8 cellular contexts compared by ENCODE assay signal in the genomic region with DNA sequence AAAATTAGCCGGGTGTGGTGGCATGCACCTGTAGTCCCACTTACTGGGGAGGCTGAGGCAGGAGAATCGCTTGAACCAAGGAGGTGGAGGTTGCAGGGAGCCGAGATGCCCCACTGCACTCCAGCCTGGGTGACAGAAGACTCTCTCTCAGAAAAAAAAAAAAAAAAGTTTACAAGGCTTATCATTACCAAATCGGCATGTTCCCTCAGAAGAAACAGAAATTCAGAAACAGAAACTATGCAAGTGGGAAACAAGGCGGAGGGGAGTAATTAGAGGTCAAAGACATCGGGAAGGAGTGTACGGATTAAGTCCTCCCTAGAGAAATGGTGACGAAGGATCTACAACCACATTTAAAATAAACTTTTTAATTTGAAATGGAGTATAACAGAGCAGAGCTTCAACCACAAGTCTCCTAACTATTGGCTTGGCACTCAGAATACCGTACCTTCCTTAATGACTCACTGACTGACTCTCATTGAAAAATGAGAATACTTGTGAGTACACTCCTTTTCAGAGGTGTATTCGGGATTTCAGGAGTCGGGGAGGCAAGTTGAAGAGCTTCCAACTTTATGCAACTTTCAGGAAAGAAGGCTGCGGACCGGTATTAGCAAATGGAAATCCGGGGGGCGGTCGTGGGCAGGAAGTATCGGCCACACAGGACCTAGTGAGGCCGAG. TPM values are rescaled to one million over a fixed set of nuclear protein-coding genes. Genes with fewer than 3 reads are reported as not detected.
DNase-seq lines count a peak whose midpoint lies in the region; ATAC-seq and TF ChIP-seq lines count a peak whose summit lies in the region.

No MANE protein-coding gene starts in this region.

- H3K9me3 ChIP-seq in CD4-positive, alpha-beta T cell (ENCODE audit: control insufficient read depth, low read length) = no peaks in the 10 kb centered on the region
- no peaks in the 10 kb centered on the region for H3K9me3 ChIP-seq in OCI-LY7 (ENCODE audit: low read length)
- no peaks in the 10 kb centered on the region for H3K9me3 ChIP-seq in colonic mucosa
- no peaks in the 10 kb centered on the region for H3K9me3 ChIP-seq in lung (ENCODE audit: control insufficient read depth in 2 of 2, insufficient read depth in 1 of 2, low read length in 1 of 2)
- H3K9me3 ChIP-seq in thymus (ENCODE audit: control insufficient read depth) = no peaks in the 10 kb centered on the region

- H3K79me2 ChIP-seq in OCI-LY7 (ENCODE audit: insufficient read depth, low read depth, low read length) = no peaks in the 10 kb centered on the region

- peak overlapping the region; percentile 74 for H3K27ac ChIP-seq in CD4-positive, alpha-beta T cell (ENCODE audit: low read depth, low read length)
- H3K27ac ChIP-seq in OCI-LY7 (ENCODE audit: low read depth, low read length, poor library complexity, severe bottlenecking) = peak overlapping the region; percentile 31
- H3K27ac ChIP-seq in colonic mucosa = peak overlapping the region; percentile 99
- H3K27ac ChIP-seq in lung (ENCODE audit: low read depth in 1 of 2, low read length in 1 of 2) = peak overlapping the region; percentile 97 to 98
- peak overlapping the region; percentile 95 for H3K27ac ChIP-seq in thymus (ENCODE audit: low read depth)

- peak overlapping the region; percentile 95 to 100 for H3K9ac ChIP-seq in colonic mucosa (ENCODE audit: low read depth in 2 of 2, low read length in 2 of 2)

- peak overlapping the region; percentile 92 for H2AFZ ChIP-seq in OCI-LY7 (ENCODE audit: low read length)

- H3K27me3 Mint-ChIP-seq in CD4-positive, alpha-beta T cell = no peaks in the 10 kb centered on the region

- H4K20me1 ChIP-seq in OCI-LY7 (ENCODE audit: insufficient read depth, low read length) = no peaks in the 10 kb centered on the region

- peak overlapping the region; percentile 95 for H3K27ac Mint-ChIP-seq in CD4-positive, alpha-beta T cell

- WGBS in lung, 2 donors = 13 to 14% methylated on average over 18 of the region's 18 CpGs
- 23% methylated on average over 18 of the region's 18 CpGs for WGBS in thymus

- H3K4me3 ChIP-seq in OCI-LY7 (ENCODE audit: low read depth, low read length, poor library complexity, severe bottlenecking) = peak overlapping the region; percentile 86
- H3K4me3 ChIP-seq in colonic mucosa = peak overlapping the region; percentile 82
- peak overlapping the region; percentile 80 for H3K4me3 ChIP-seq in lung
- peak overlapping the region; percentile 69 for H3K4me3 ChIP-seq in thymus (ENCODE audit: low read length)

- intact Hi-C loops in CD4-positive, alpha-beta T cell (cut with DNase I, micrococcal nuclease) = loop anchor here (1.0 to 5.0 kb wide), 5 partner anchors 67 to 474 kb away; a partner anchor contains a TSS
- intact Hi-C loops in OCI-LY7 (cut with micrococcal nuclease; ENCODE audit: unreplicated experiment) = loop anchor here (2.0 to 5.0 kb wide), 3 partner anchors 66 to 131 kb away; a partner anchor contains a TSS
- intact Hi-C loops in colonic mucosa (cut with DNase I) = no loop called here

- no peak for TF ChIP-seq CTCF in CD4-positive, alpha-beta T cell (IDR thresholded peaks at IDR 0.05)
- TF ChIP-seq CTCF in OCI-LY7 (conservative IDR thresholded peaks at IDR 0.05; ENCODE audit: low read length) = no peak
- TF ChIP-seq CTCF in colonic mucosa (IDR thresholded peaks at IDR 0.05) = no peak
- TF ChIP-seq CTCF in lung (IDR thresholded peaks at IDR 0.05; ENCODE audit: control extremely low read depth, extremely low read depth) = no peak

- H3K9me3 Mint-ChIP-seq in CD4-positive, alpha-beta T cell = no peaks in the 10 kb centered on the region

- peaks cover 5% of the 10 kb centered on the region for H3K36me3 Mint-ChIP-seq in CD4-positive, alpha-beta T cell (ENCODE audit: low read depth)

- CTCF ChIA-PET in CD4-positive, alpha-beta T cell (lab: Charles Lee) = interaction anchor here (1.2 kb wide), 2 partner anchors 17 to 68 kb away, joined by 3 read pairs; a partner anchor contains a TSS
- CTCF ChIA-PET in OCI-LY7 (lab: Charles Lee; ENCODE audit: unreplicated experiment) = no interaction called here

- POLR2A ChIA-PET in CD4-positive, alpha-beta T cell (lab: Charles Lee) = interaction anchor here (1.0 to 1.5 kb wide), 7 partner anchors 11 to 960 kb away, joined by 3 to 14 read pairs (median 4); a partner anchor contains a TSS
- POLR2A ChIA-PET in OCI-LY7 (lab: Charles Lee) = no interaction called here

- peak; percentile 30 for ATAC-seq in CD4-positive, alpha-beta T cell (ENCODE audit: poor library complexity)
- ATAC-seq in GM21526 (IDR thresholded peaks at IDR 0.05; ENCODE audit: low FRiP score, unreplicated experiment) (peak; percentile 14), lung (ENCODE audit: insufficient read depth, low FRiP score) (peak; percentile 13), GM21786 (IDR thresholded peaks at IDR 0.05; ENCODE audit: unreplicated experiment) (no peak)

- BruUV-seq in OCI-LY7 (replicated peaks; lab: Mats Ljungman, UMichigan) = TSS peak; percentile 49

- H3K4me1 Mint-ChIP-seq in CD4-positive, alpha-beta T cell (ENCODE audit: low read depth) = peaks cover 22% of the 10 kb centered on the region

- no peaks in the 10 kb centered on the region for H3K36me3 ChIP-seq in OCI-LY7 (ENCODE audit: insufficient read depth, low read length)
- H3K36me3 ChIP-seq in colonic mucosa = no peaks in the 10 kb centered on the region
- H3K36me3 ChIP-seq in lung (ENCODE audit: control insufficient read depth in 2 of 2, insufficient read depth in 2 of 2, low read length in 2 of 2) = peaks cover 0 to 3% of the 10 kb centered on the region in 2 donors
- H3K36me3 ChIP-seq in thymus (ENCODE audit: control insufficient read depth, insufficient read depth) = no peaks in the 10 kb centered on the region

- H3K9me2 ChIP-seq in OCI-LY7 (ENCODE audit: insufficient read depth, low read length) = no peaks in the 10 kb centered on the region

- peak overlapping the region; percentile 98 for H3K4me3 Mint-ChIP-seq in CD4-positive, alpha-beta T cell

- peak overlapping the region; percentile 88 for H3K4me2 ChIP-seq in OCI-LY7 (ENCODE audit: low read length)

- H3K27me3 ChIP-seq in CD4-positive, alpha-beta T cell (ENCODE audit: control insufficient read depth, insufficient read depth, low read length) = no peaks in the 10 kb centered on the region
- no peaks in the 10 kb centered on the region for H3K27me3 ChIP-seq in colonic mucosa
- no peaks in the 10 kb centered on the region for H3K27me3 ChIP-seq in lung (ENCODE audit: control insufficient read depth, insufficient read depth)
- H3K27me3 ChIP-seq in thymus (ENCODE audit: control insufficient read depth, insufficient read depth) = no peaks in the 10 kb centered on the region

- no peak for DNase-seq in CD4-positive, alpha-beta T cell
- DNase-seq in OCI-LY7 (ENCODE audit: low spot score) (no peak), colonic mucosa (no peak), lung (ENCODE audit: low spot score) (no peak)
- DNase-seq in activated CD4-positive, alpha-beta T cell treated with anti-CD3 and anti-CD28 coated beads for 4 hours = no peak

- H3K4me1 ChIP-seq in OCI-LY7 (ENCODE audit: insufficient read depth, low read length, poor library complexity, severe bottlenecking) (peaks cover 3% of the 10 kb centered on the region), colonic mucosa (no peaks in the 10 kb centered on the region), lung (ENCODE audit: control insufficient read depth in 2 of 2, insufficient read depth in 2 of 2, low read length in 2 of 2) (peaks cover 0 to 4% of the 10 kb centered on the region in 2 donors), thymus (ENCODE audit: control insufficient read depth, insufficient read depth, low read length) (peaks cover 6% of the 10 kb centered on the region)

RNA-seq across cellular contexts. Expression of a gene that starts 0.9 kb away (rescaled TPM):
- 1 to 10 TPM; 5.5 to 7.1 TPM for total RNA-seq in CD4-positive, alpha-beta T cell
- 7.5 and 7.8 TPM in 2 replicates for total RNA-seq in OCI-LY7 (2014; rRNA removed; shearing (Covaris generic))
- 18.1 and 20.8 TPM in 2 replicates for total RNA-seq in OCI-LY7 (2022)
- 100 to 1,000 TPM; 130 to 153 TPM for total RNA-seq in colonic mucosa
- 10 to 100 TPM; 11.9 to 18.4 TPM for total RNA-seq in lung
- polyA plus RNA-seq in lung = 1 to 10 TPM; 5.5 to 6.6 TPM
- 6.2 TPM for polyA plus RNA-seq in thymus

RNA-seq across cellular contexts. Expression of a gene that starts 1.0 kb away (rescaled TPM):
- total RNA-seq in CD4-positive, alpha-beta T cell = 1 to 10 TPM; 1.8 to 2.4 TPM
- total RNA-seq in OCI-LY7 (2014; rRNA removed; shearing (Covaris generic)) = 1.7 and 2.9 TPM in 2 replicates
- total RNA-seq in OCI-LY7 (2022) = 3.2 and 3.9 TPM in 2 replicates
- total RNA-seq in colonic mucosa = 1 to 10 TPM; 1.4 to 2.8 TPM
- 10 to 100 TPM; 12.8 to 23.1 TPM for total RNA-seq in lung
- polyA plus RNA-seq in lung = 1 to 10 TPM; 6.6 to 8.0 TPM
- polyA plus RNA-seq in thymus = 5.1 TPM

Comparison
In these comparisons a context has a peak if more than half of its experiments do, and no peak if none do; other contexts are left out.
1. H3K27ac ChIP-seq: peak in every context shown above with its lines; median percentile 99 in colonic mucosa; 98 in lung; 95 in thymus; 74 in CD4-positive, alpha-beta T cell; 31 in OCI-LY7.
2. RNA of a gene that starts 0.9 kb away (total RNA-seq): 130 to 153 TPM in colonic mucosa; 11.9 to 18.4 TPM in lung, 7.5 to 20.8 TPM in OCI-LY7 and 5.5 to 7.1 TPM in CD4-positive, alpha-beta T cell; every median in the first group is over 4 times any median in the second.
3. Peak in every context shown above with its lines, with median percentiles within 50 percentile points of each other: H3K4me3 ChIP-seq.